In genomic region chrX:33339219-33339618, GRCh38 we compare ENCODE assay signal across 14 cellular contexts.
DNase-seq lines count a peak whose midpoint lies in the region; ATAC-seq, FAIRE-seq and TF ChIP-seq lines count a peak whose summit lies in the region.
"Had no signal": no experiment of that assay in that cellular context is flagged by ENCODE, and none has a peak within 500 bp of the region (broad histone marks: within the 10 kb centered on the region; RNA-seq: fewer than 3 reads in every experiment).

No MANE protein-coding gene starts in this region.

- H3K4me3 Mint-ChIP-seq in nephron progenitor cell = no peak overlapping the region
- H3K4me3 Mint-ChIP-seq: activated CD4-positive, alpha-beta T cell treated with anti-CD3 and anti-CD28 coated beads, Interleukin-2, amount 10 ng/mL, durations not matched to agents 24 days and 14 days; activated naive CD4-positive, alpha-beta T cell treated with anti-CD3 and anti-CD28 coated beads, Interleukin-2, amount 10 ng/mL, durations not matched to agents 7 days and 5 days; effector memory CD8-positive, alpha-beta T cell had no signal

- H3K4me1 ChIP-seq in RWPE2 (ENCODE audit: insufficient read depth, poor library complexity, severe bottlenecking) (no peaks in the 10 kb centered on the region), skeletal muscle tissue (ENCODE audit: control insufficient read depth in 3 of 3, insufficient read depth in 3 of 3, low read length in 3 of 3) (no peaks in the 10 kb centered on the region), prostate gland (replicated peaks) (no peaks in the 10 kb centered on the region)
- H3K4me1 ChIP-seq: parathyroid adenoma had no signal

- H3K27me3 Mint-ChIP-seq in nephron progenitor cell (ENCODE audit: low read depth, poor library complexity) = peaks cover 3% of the 10 kb centered on the region
- H3K27me3 Mint-ChIP-seq: activated CD4-positive, alpha-beta T cell treated with anti-CD3 and anti-CD28 coated beads, Interleukin-2, amount 10 ng/mL, durations not matched to agents 24 days and 14 days; activated naive CD4-positive, alpha-beta T cell treated with anti-CD3 and anti-CD28 coated beads, Interleukin-2, amount 10 ng/mL, durations not matched to agents 7 days and 5 days; effector memory CD8-positive, alpha-beta T cell had no signal

- H3K27ac ChIP-seq in RWPE2 (ENCODE audit: poor library complexity, severe bottlenecking) = no peak overlapping the region
- H3K27ac ChIP-seq in skeletal muscle tissue (ENCODE audit: low read depth, low read length) = no peak overlapping the region
- H3K27ac ChIP-seq in prostate gland = no peak overlapping the region
- H3K27ac ChIP-seq: parathyroid adenoma had no signal

- TF ChIP-seq POLR2A in prostate gland (IDR thresholded peaks at IDR 0.05) = no peak

- 10% methylated on average over 9 of the region's 9 CpGs for WGBS in prostate gland

- ATAC-seq in RWPE2 (ENCODE audit: low read depth) = peak; percentile 31; the same call in 2 of the 3 replicates
- ATAC-seq: effector memory CD8-positive, alpha-beta T cell had no signal

- H3K9me3 Mint-ChIP-seq in nephron progenitor cell = no peaks in the 10 kb centered on the region
- H3K9me3 Mint-ChIP-seq: activated CD4-positive, alpha-beta T cell treated with anti-CD3 and anti-CD28 coated beads, Interleukin-2, amount 10 ng/mL, durations not matched to agents 24 days and 14 days; activated naive CD4-positive, alpha-beta T cell treated with anti-CD3 and anti-CD28 coated beads, Interleukin-2, amount 10 ng/mL, durations not matched to agents 7 days and 5 days; effector memory CD8-positive, alpha-beta T cell had no signal

- H3K27ac Mint-ChIP-seq in nephron progenitor cell = no peak overlapping the region
- H3K27ac Mint-ChIP-seq: activated CD4-positive, alpha-beta T cell treated with anti-CD3 and anti-CD28 coated beads, Interleukin-2, amount 10 ng/mL, durations not matched to agents 24 days and 14 days; activated naive CD4-positive, alpha-beta T cell treated with anti-CD3 and anti-CD28 coated beads, Interleukin-2, amount 10 ng/mL, durations not matched to agents 7 days and 5 days; effector memory CD8-positive, alpha-beta T cell had no signal

- DNase-seq in HCEC 1CT (peak; percentile 2), RWPE2 (ENCODE audit: low spot score) (no peak), globus pallidus (ENCODE audit: low spot score) (peak; percentile 25), GM19239 (ENCODE audit: insufficient read length, low spot score) (no peak), prostate gland (ENCODE audit: low spot score) (no peak), nephron progenitor cell (no peak), RKO (ENCODE audit: low spot score) (no peak)
- DNase-seq: activated CD4-positive, alpha-beta T cell treated with anti-CD3 and anti-CD28 coated beads, Interleukin-2, amount 10 ng/mL, durations not matched to agents 24 days and 14 days; activated naive CD4-positive, alpha-beta T cell treated with anti-CD3 and anti-CD28 coated beads, Interleukin-2, amount 10 ng/mL, durations not matched to agents 7 days and 5 days; effector memory CD8-positive, alpha-beta T cell; NCI-H2171 treated with DMSO at 0.1 percent for 48 hours had no signal

- FAIRE-seq in GM19239 (lab: Jason Lieb, UNC) = no peak
- FAIRE-seq: D721Med had no signal

- TF ChIP-seq CTCF in RWPE2 (IDR thresholded peaks at IDR 0.05; ENCODE audit: poor library complexity, severe bottlenecking) (peak; percentile 5), prostate gland (IDR thresholded peaks at IDR 0.05) (no peak), nephron progenitor cell (IDR thresholded peaks at IDR 0.05) (no peak)

- peak overlapping the region in 2 of 3 donors; percentile 3 to 55 for H3K9ac ChIP-seq in skeletal muscle tissue (ENCODE audit: low read depth in 1 of 3, low read length in 3 of 3)
- H3K9ac ChIP-seq: parathyroid adenoma had no signal

- intact Hi-C loops in prostate gland (cut with DNase I) = loop anchor here (10.0 kb wide), 1 partner anchor 804 kb away; no protein-coding TSS in a partner anchor

- no peaks in the 10 kb centered on the region for H3K36me3 Mint-ChIP-seq in nephron progenitor cell (ENCODE audit: low read depth)
- H3K36me3 Mint-ChIP-seq: activated naive CD4-positive, alpha-beta T cell treated with anti-CD3 and anti-CD28 coated beads, Interleukin-2, amount 10 ng/mL, durations not matched to agents 7 days and 5 days had no signal

- H3K4me1 Mint-ChIP-seq in nephron progenitor cell = peaks cover 6% of the 10 kb centered on the region
- H3K4me1 Mint-ChIP-seq: activated CD4-positive, alpha-beta T cell treated with anti-CD3 and anti-CD28 coated beads, Interleukin-2, amount 10 ng/mL, durations not matched to agents 24 days and 14 days; activated naive CD4-positive, alpha-beta T cell treated with anti-CD3 and anti-CD28 coated beads, Interleukin-2, amount 10 ng/mL, durations not matched to agents 7 days and 5 days had no signal

- H3K4me3 ChIP-seq in RWPE2 (ENCODE audit: severe bottlenecking) (no peak overlapping the region), skeletal muscle tissue (ENCODE audit: low read length in 3 of 3) (peak overlapping the region; percentile 47 to 52 (median 51)), prostate gland (no peak overlapping the region)

- no peaks in the 10 kb centered on the region for H3K36me3 ChIP-seq in RWPE2 (ENCODE audit: low read depth)
- no peaks in the 10 kb centered on the region for H3K36me3 ChIP-seq in skeletal muscle tissue (ENCODE audit: control insufficient read depth in 3 of 3, insufficient read depth in 3 of 3, low read length in 3 of 3)
- H3K36me3 ChIP-seq in prostate gland = no peaks in the 10 kb centered on the region

- H3K9me3 ChIP-seq in RWPE2 (ENCODE audit: severe bottlenecking) (no peaks in the 10 kb centered on the region), skeletal muscle tissue (ENCODE audit: control insufficient read depth in 3 of 3, low read length in 3 of 3) (no peaks in the 10 kb centered on the region), prostate gland (no peaks in the 10 kb centered on the region)

- no peaks in the 10 kb centered on the region for H3K27me3 ChIP-seq in RWPE2 (ENCODE audit: insufficient read depth, poor library complexity, severe bottlenecking)
- H3K27me3 ChIP-seq in skeletal muscle tissue (ENCODE audit: control insufficient read depth in 3 of 3, insufficient read depth in 3 of 3, low read length in 3 of 3) = no peaks in the 10 kb centered on the region
- H3K27me3 ChIP-seq in prostate gland (replicated peaks; ENCODE audit: insufficient read depth) = no peaks in the 10 kb centered on the region

Comparison
In these comparisons a context has a peak if more than half of its experiments do, and no peak if none do; other contexts are left out.
1. DNase-seq: peak in HCEC 1CT (single experiment) and globus pallidus (single experiment); none in RWPE2 (single experiment), GM19239 (single experiment), prostate gland (single experiment), nephron progenitor cell (single experiment) and RKO (single experiment).
2. H3K4me3 ChIP-seq: peak in skeletal muscle tissue (3 of 3); none in RWPE2 (single experiment) and prostate gland (0 of 2).